Comparison of ENCODE assay signal across 14 cellular contexts in the genomic region with DNA sequence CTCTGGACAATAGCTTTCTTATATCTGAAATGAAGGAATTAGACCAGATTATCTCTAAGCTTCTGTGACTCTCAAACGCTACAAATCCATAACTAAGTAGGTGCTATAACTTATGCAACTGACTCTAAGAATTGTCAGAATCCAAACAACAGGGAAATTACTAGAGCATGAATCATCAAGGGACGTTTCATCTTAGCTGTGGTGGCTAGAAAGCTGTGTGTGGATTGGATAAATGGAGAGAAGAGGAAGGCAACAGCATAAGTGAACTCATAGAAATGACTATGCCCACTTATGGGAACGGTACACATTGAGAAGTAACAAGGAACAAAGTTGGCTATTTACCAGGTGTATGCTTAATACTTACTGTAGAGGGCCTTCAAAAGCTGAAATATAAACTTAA.
DNase-seq lines count a peak whose midpoint lies in the region; ATAC-seq and TF ChIP-seq lines count a peak whose summit lies in the region.
"Had no signal": no experiment of that assay in that cellular context is flagged by ENCODE, and none has a peak within 500 bp of the region (broad histone marks: within the 10 kb centered on the region; RNA-seq: fewer than 3 reads in every experiment).

No MANE protein-coding gene starts in this region.

- H3K9me2 ChIP-seq in MM.1S (replicated peaks; ENCODE audit: insufficient read depth, low read length) = no peaks in the 10 kb centered on the region

- H3K4me3 ChIP-seq in BLaER1 treated with 17β-estradiol and CSF1 and Interleukin-3, amounts not matched to agents 10 nM and 100 nM = no peak overlapping the region
- H3K4me3 ChIP-seq in brain microvascular endothelial cell (ENCODE audit: low read depth, low read length) (no peak overlapping the region), MM.1S (ENCODE audit: low read length) (no peak overlapping the region)
- H3K4me3 ChIP-seq: right atrium auricular region had no signal

- no peak overlapping the region for H2AFZ ChIP-seq in MM.1S (ENCODE audit: low read length)

- DNase-seq in LHCN-M2 (ENCODE audit: low read depth) = peak; percentile 84
- DNase-seq in brain microvascular endothelial cell = peak; percentile 82
- peak; percentile 46 to 97 for DNase-seq in lung microvascular endothelial cell (ENCODE audit: low read depth in 2 of 2)
- no peak for DNase-seq in MM.1S
- no peak for DNase-seq in SIG-M5 (lab: John Stamatoyannopoulos, UW)
- DNase-seq in activated CD4-positive, alpha-beta T cell treated with anti-CD3 and anti-CD28 coated beads, Interleukin-2, amount 50 U/mL, for 1 hour = no peak
- DNase-seq: amniotic stem cell, erythroblast, KG1, NCI-H446 treated with DMSO at 0.1 percent for 48 hours had no signal

- no peak overlapping the region for H3K9ac ChIP-seq in BLaER1 treated with 17β-estradiol and CSF1 and Interleukin-3, amounts not matched to agents 10 nM and 100 nM
- H3K9ac ChIP-seq in MM.1S (ENCODE audit: low read length) = no peak overlapping the region

- peak overlapping the region in 8 of 11 experiments; percentile 26 to 65 (median 46); a peak in 14 of 22 replicates for H3K4me2 ChIP-seq in BLaER1 treated with 17β-estradiol and CSF1 and Interleukin-3, amounts not matched to agents 10 nM and 100 nM
- H3K4me2 ChIP-seq in MM.1S (ENCODE audit: low read depth, low read length) = no peak overlapping the region

- H3K9me3 ChIP-seq in BLaER1 treated with 17β-estradiol and CSF1 and Interleukin-3, amounts not matched to agents 10 nM and 100 nM (replicated peaks in 1 of 11) = peaks cover 0 to 6% (median 0%) of the 10 kb centered on the region in 11 experiments; a peak in 1 of 22 replicates
- H3K9me3 ChIP-seq in MM.1S (replicated peaks; ENCODE audit: insufficient read depth, low read length) = no peaks in the 10 kb centered on the region
- H3K9me3 ChIP-seq: right atrium auricular region had no signal

- in situ Hi-C loops in brain microvascular endothelial cell (cut with HindIII; ENCODE audit: low pct_ligation_motif_present, low sequenced_read_pairs) = no loop called here

- H3F3A ChIP-seq in MM.1S (ENCODE audit: insufficient read depth, low read length) = peaks cover 4% of the 10 kb centered on the region; the same call in 1 of the 2 replicates

- TF ChIP-seq CTCF in brain microvascular endothelial cell (IDR thresholded peaks at IDR 0.05; ENCODE audit: low read depth, low read length, missing control alignments) (no peak), MM.1S (IDR thresholded peaks at IDR 0.05; ENCODE audit: low read length) (no peak)

- no peaks in the 10 kb centered on the region for H3K79me2 ChIP-seq in MM.1S (ENCODE audit: low read length)

- ATAC-seq in HG03135 (IDR thresholded peaks at IDR 0.05; ENCODE audit: unreplicated experiment) = no peak
- ATAC-seq: left lobe of liver had no signal

- no peaks in the 10 kb centered on the region for H3K36me3 ChIP-seq in BLaER1 treated with 17β-estradiol and CSF1 and Interleukin-3, amounts not matched to agents 10 nM and 100 nM
- H3K36me3 ChIP-seq in brain microvascular endothelial cell (replicated peaks) (no peaks in the 10 kb centered on the region), MM.1S (replicated peaks; ENCODE audit: insufficient read depth, low read length) (no peaks in the 10 kb centered on the region)
- H3K36me3 ChIP-seq: right atrium auricular region had no signal

- no peaks in the 10 kb centered on the region for H3K27me3 ChIP-seq in BLaER1 treated with 17β-estradiol and CSF1 and Interleukin-3, amounts not matched to agents 10 nM and 100 nM
- H3K27me3 ChIP-seq in brain microvascular endothelial cell (replicated peaks) = no peaks in the 10 kb centered on the region
- H3K27me3 ChIP-seq in MM.1S (replicated peaks; ENCODE audit: insufficient read depth, low read length) = no peaks in the 10 kb centered on the region
- H3K27me3 ChIP-seq: right atrium auricular region had no signal

- peaks cover 5 to 25% (median 19%) of the 10 kb centered on the region in 10 experiments; a peak in 16 of 20 replicates for H3K4me1 ChIP-seq in BLaER1 treated with 17β-estradiol and CSF1 and Interleukin-3, amounts not matched to agents 10 nM and 100 nM
- peaks cover 8% of the 10 kb centered on the region; the same call in 1 of the 2 replicates for H3K4me1 ChIP-seq in MM.1S (ENCODE audit: low read length)
- H3K4me1 ChIP-seq: right atrium auricular region had no signal

- H3K27ac ChIP-seq in BLaER1 treated with 17β-estradiol and CSF1 and Interleukin-3, amounts not matched to agents 10 nM and 100 nM = peak overlapping the region in 1 of 11 experiments; percentile 43; a peak in 3 of 22 replicates
- peak overlapping the region; percentile 36 for H3K27ac ChIP-seq in brain microvascular endothelial cell
- H3K27ac ChIP-seq in MM.1S (ENCODE audit: low read length) = no peak overlapping the region
- H3K27ac ChIP-seq: right atrium auricular region had no signal

- no peaks in the 10 kb centered on the region for H4K20me1 ChIP-seq in BLaER1 treated with 17β-estradiol and CSF1 and Interleukin-3, amounts not matched to agents 10 nM and 100 nM
- no peaks in the 10 kb centered on the region for H4K20me1 ChIP-seq in MM.1S (ENCODE audit: insufficient read depth, low read length)

Comparison
In these comparisons a context has a peak if more than half of its experiments do, and no peak if none do; other contexts are left out.
1. DNase-seq: peak in LHCN-M2 (single experiment), brain microvascular endothelial cell (single experiment) and lung microvascular endothelial cell (2 of 2); none in MM.1S (single experiment), SIG-M5 (single experiment) and activated CD4-positive, alpha-beta T cell treated with anti-CD3 and anti-CD28 coated beads, Interleukin-2, amount 50 U/mL, for 1 hour (single experiment).